30 cellular contexts compared by ENCODE assay signal in the genomic region with DNA sequence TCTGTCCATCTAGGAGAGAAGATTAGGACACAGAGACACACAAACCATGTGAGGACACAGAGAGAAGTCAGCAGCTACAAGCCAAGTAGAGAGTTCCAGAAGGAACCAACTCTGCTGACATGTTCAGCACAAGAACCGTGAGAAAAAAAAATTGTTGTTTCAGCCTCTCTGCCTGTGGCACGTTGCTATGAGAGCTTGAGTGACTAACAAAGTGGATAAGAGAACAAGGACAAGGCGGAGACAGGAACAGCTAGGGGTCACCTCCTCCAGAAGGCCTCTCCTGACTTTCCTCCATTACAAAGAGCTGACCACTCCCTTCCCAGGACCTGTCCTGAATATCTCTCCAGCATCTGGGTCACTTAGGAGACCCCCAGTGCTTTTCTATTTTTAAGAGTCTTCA. TPM values are rescaled to one million over a fixed set of nuclear protein-coding genes. Genes with fewer than 3 reads are reported as not detected.
"Had no signal": no experiment of that assay in that cellular context is flagged by ENCODE, and none has a peak within 500 bp of the region (broad histone marks: within the 10 kb centered on the region; RNA-seq: fewer than 3 reads in every experiment).

No MANE protein-coding gene starts in this region.

- H3K27ac Mint-ChIP-seq: activated CD8-positive, alpha-beta memory T cell treated with anti-CD3 and anti-CD28 coated beads, Interleukin-2, amount 10 ng/mL, durations not matched to agents 7 days and 5 days; activated CD8-positive, alpha-beta T cell treated with anti-CD3 and anti-CD28 coated beads, Interleukin-2, amount 10 ng/mL, durations not matched to agents 7 days and 5 days; activated naive CD4-positive, alpha-beta T cell treated with anti-CD3 and anti-CD28 coated beads for 36 hours; activated naive CD8-positive, alpha-beta T cell; T-helper 17 cell; WTC11 had no signal

- ATAC-seq: activated CD8-positive, alpha-beta memory T cell treated with anti-CD3 and anti-CD28 coated beads, Interleukin-2, amount 10 ng/mL, durations not matched to agents 7 days and 5 days; activated CD8-positive, alpha-beta T cell treated with anti-CD3 and anti-CD28 coated beads, Interleukin-2, amount 10 ng/mL, durations not matched to agents 7 days and 5 days; activated T-cell treated with anti-CD3 and anti-CD28 coated beads, Interleukin-2, amount 50 U/mL, for 4 hours; T-helper 17 cell; WTC11 had no signal

- H3K36me3 Mint-ChIP-seq: activated CD8-positive, alpha-beta memory T cell treated with anti-CD3 and anti-CD28 coated beads, Interleukin-2, amount 10 ng/mL, durations not matched to agents 7 days and 5 days; WTC11 had no signal

- DNase-seq: activated CD4-positive, alpha-beta T cell treated with anti-CD3 and anti-CD28 coated beads for 48 hours; activated CD4-positive, alpha-beta T cell treated with anti-CD3 and anti-CD28 coated beads, Interleukin-2, amount 50 U/mL, for 4 hours; activated CD4-positive, CD25-positive, alpha-beta regulatory T cell treated with anti-CD3 and anti-CD28 coated beads, Interleukin-2, amount 50 U/mL, for 72 hours; activated CD8-positive, alpha-beta memory T cell treated with anti-CD3 and anti-CD28 coated beads, Interleukin-2, amount 10 ng/mL, durations not matched to agents 7 days and 5 days; activated CD8-positive, alpha-beta T cell treated with anti-CD3 and anti-CD28 coated beads, Interleukin-2, amount 10 ng/mL, durations not matched to agents 7 days and 5 days; activated gamma-delta T cell; activated naive CD4-positive, alpha-beta T cell treated with anti-CD3 and anti-CD28 coated beads for 36 hours; activated T-cell treated with anti-CD3 and anti-CD28 coated beads, Interleukin-2, amount 50 U/mL, for 4 hours; amygdala; brain microvascular endothelial cell; Karpas-422; MM.1S; NCI-H1092; NCI-H1417; NCI-H1930; NCI-H2107; NCI-H2171 treated with DMSO at 0.1 percent for 48 hours; NCI-H226; NCI-H510A; NCI-H69; NK-92 treated with Interleukin-12 subunit alpha and Interleukin-12 subunit beta, amount 100 ng/mL, for 24 hours; SHP77 treated with DMSO at 0.1 percent for 48 hours; T-helper 17 cell; T-helper 9 cell had no signal

- H3K36me3 ChIP-seq: brain microvascular endothelial cell, cardiac muscle cell, Peyer's patch had no signal

- H3K4me3 Mint-ChIP-seq: activated CD8-positive, alpha-beta memory T cell treated with anti-CD3 and anti-CD28 coated beads, Interleukin-2, amount 10 ng/mL, durations not matched to agents 7 days and 5 days; activated CD8-positive, alpha-beta T cell treated with anti-CD3 and anti-CD28 coated beads, Interleukin-2, amount 10 ng/mL, durations not matched to agents 7 days and 5 days; activated naive CD4-positive, alpha-beta T cell treated with anti-CD3 and anti-CD28 coated beads for 36 hours; activated naive CD8-positive, alpha-beta T cell; activated T-cell treated with anti-CD3 and anti-CD28 coated beads, Interleukin-2, amount 50 U/mL, for 4 hours; T-helper 17 cell; WTC11 had no signal

- H3K27me3 ChIP-seq: brain microvascular endothelial cell, cardiac muscle cell, Peyer's patch had no signal

- H3K9me3 ChIP-seq: Peyer's patch had no signal

- H3K4me1 ChIP-seq: Peyer's patch had no signal

- H3K27ac ChIP-seq: brain microvascular endothelial cell, cardiac muscle cell, RWPE1 had no signal

- H3K4me1 Mint-ChIP-seq: T-helper 17 cell, WTC11 had no signal

- H3K4me3 ChIP-seq: cardiac muscle cell, Peyer's patch had no signal

RNA-seq across cellular contexts. Expression of gene SIGLEC12, which starts 5.6 kb away (rescaled TPM):
- total RNA-seq: activated naive CD4-positive, alpha-beta T cell treated with anti-CD3 and anti-CD28 coated beads for 36 hours; cardiac muscle cell; SK-MEL-5; T-helper 17 cell; WTC11 had no signal
- polyA plus RNA-seq: cardiac muscle cell had no signal

RNA-seq across cellular contexts. Expression of gene SIGLEC6, which starts 24.3 kb away (rescaled TPM):
- total RNA-seq: activated CD8-positive, alpha-beta memory T cell treated with anti-CD3 and anti-CD28 coated beads, Interleukin-2, amount 10 ng/mL, durations not matched to agents 7 days and 5 days; activated naive CD4-positive, alpha-beta T cell treated with anti-CD3 and anti-CD28 coated beads for 36 hours; cardiac muscle cell; SK-MEL-5 had no signal
- polyA plus RNA-seq: cardiac muscle cell had no signal

RNA-seq across cellular contexts. Expression of gene CEACAM18, which starts 28.9 kb away (rescaled TPM):
- total RNA-seq: activated CD8-positive, alpha-beta memory T cell treated with anti-CD3 and anti-CD28 coated beads, Interleukin-2, amount 10 ng/mL, durations not matched to agents 7 days and 5 days; activated CD8-positive, alpha-beta T cell treated with anti-CD3 and anti-CD28 coated beads, Interleukin-2, amount 10 ng/mL, durations not matched to agents 7 days and 5 days; activated naive CD4-positive, alpha-beta T cell treated with anti-CD3 and anti-CD28 coated beads for 36 hours; activated T-cell treated with anti-CD3 and anti-CD28 coated beads, Interleukin-2, amount 50 U/mL, for 4 hours; cardiac muscle cell; SK-MEL-5; T-helper 17 cell; WTC11 had no signal
- polyA plus RNA-seq: cardiac muscle cell had no signal

RNA-seq across cellular contexts. Expression of gene SIGLEC8, which starts 49.0 kb away (rescaled TPM):
- total RNA-seq: activated CD8-positive, alpha-beta memory T cell treated with anti-CD3 and anti-CD28 coated beads, Interleukin-2, amount 10 ng/mL, durations not matched to agents 7 days and 5 days; activated CD8-positive, alpha-beta T cell treated with anti-CD3 and anti-CD28 coated beads, Interleukin-2, amount 10 ng/mL, durations not matched to agents 7 days and 5 days; activated naive CD4-positive, alpha-beta T cell treated with anti-CD3 and anti-CD28 coated beads for 36 hours; activated T-cell treated with anti-CD3 and anti-CD28 coated beads, Interleukin-2, amount 50 U/mL, for 4 hours; cardiac muscle cell; SK-MEL-5; T-helper 17 cell; WTC11 had no signal
- polyA plus RNA-seq: cardiac muscle cell had no signal
